10 cellular contexts compared by ENCODE assay signal in genomic region chr2:55364189-55365055, GRCh38. TPM values are rescaled to one million over a fixed set of nuclear protein-coding genes. Genes with fewer than 3 reads are reported as not detected.
DNase-seq lines count a peak whose midpoint lies in the region; TF ChIP-seq lines count a peak whose summit lies in the region.
"Had no signal": no experiment of that assay in that cellular context is flagged by ENCODE, and none has a peak within 500 bp of the region (broad histone marks: within the 10 kb centered on the region; RNA-seq: fewer than 3 reads in every experiment).

No MANE protein-coding gene starts in this region.

- no peaks in the 10 kb centered on the region for H3K4me1 ChIP-seq in mesenchymal stem cell (ENCODE audit: control insufficient read depth, insufficient read depth, low read depth, low read length)

- H3K27ac ChIP-seq in mesenchymal stem cell (ENCODE audit: low read length, poor library complexity, severe bottlenecking) = peak overlapping the region; percentile 43

- no peak overlapping the region for H2BK12ac ChIP-seq in mesenchymal stem cell (ENCODE audit: low read length in 2 of 2)

- no peak overlapping the region for H3K23ac ChIP-seq in mesenchymal stem cell (ENCODE audit: low read length in 2 of 2)

- no peaks in the 10 kb centered on the region for H3K9me3 Mint-ChIP-seq in activated T-helper 2 cell treated with anti-CD3 and anti-CD28 coated beads, Interferon-gamma antibody, Interleukin-2, Interleukin-4, amounts not matched to agents 10 μg/mL and 5 μg/mL and 100 μg/mL, durations not matched to agents 14 hours and 24 hours and 36 hours
- H3K9me3 Mint-ChIP-seq: memory B cell; stimulated activated naive CD8-positive, alpha-beta T cell treated with anti-CD3 and anti-CD28 coated beads, Interleukin-15, Interleukin-2, amounts not matched to agents 100 ng/mL and 50 ng/mL, for 24 hours had no signal

- H2AK5ac ChIP-seq in mesenchymal stem cell (ENCODE audit: low read length, severe bottlenecking) = no peak overlapping the region

- DNase-seq in AG09319 (ENCODE audit: extremely low read depth, low read depth) (peak; percentile 87), NOMO-1 (lab: John Stamatoyannopoulos, UW; ENCODE audit: unreplicated experiment in 2 of 2) (peak; percentile 31 to 46), dermis blood vessel endothelial cell (peak; percentile 93), mesenchymal stem cell (peak; percentile 15), GM19240 (ENCODE audit: insufficient read length, low spot score) (no peak), NCI-H524 (lab: John Stamatoyannopoulos, UW) (no peak), NCI-H526 treated with DMSO at 0.1 percent for 48 hours (lab: John Stamatoyannopoulos, UW) (no peak)
- DNase-seq in activated T-helper 2 cell treated with anti-CD3 and anti-CD28 coated beads, Interferon-gamma antibody, Interleukin-2, Interleukin-4, amounts not matched to agents 10 μg/mL and 5 μg/mL and 100 μg/mL, durations not matched to agents 14 hours and 24 hours and 36 hours (ENCODE audit: low spot score) = no peak

- H3K36me3 Mint-ChIP-seq in activated T-helper 2 cell treated with anti-CD3 and anti-CD28 coated beads, Interferon-gamma antibody, Interleukin-2, Interleukin-4, amounts not matched to agents 10 μg/mL and 5 μg/mL and 100 μg/mL, durations not matched to agents 14 hours and 24 hours and 36 hours (ENCODE audit: low read depth) = no peaks in the 10 kb centered on the region

- no peak overlapping the region for H3K4me3 ChIP-seq in mesenchymal stem cell (ENCODE audit: insufficient read depth in 1 of 2, low read depth in 1 of 2, low read length in 2 of 2)

- H3K4ac ChIP-seq in mesenchymal stem cell (ENCODE audit: low read depth in 1 of 2, low read length in 2 of 2) = no peak overlapping the region

- no peak for TF ChIP-seq CTCF in AG09319 (IDR thresholded peaks at IDR 0.05; ENCODE audit: low read depth, low read length)

- no peak overlapping the region for H2BK15ac ChIP-seq in mesenchymal stem cell (ENCODE audit: low read depth, poor library complexity, severe bottlenecking)

- no peak overlapping the region for H2BK120ac ChIP-seq in mesenchymal stem cell (ENCODE audit: low read depth, low read length)

- H3K18ac ChIP-seq in mesenchymal stem cell (ENCODE audit: low read depth in 1 of 2, low read length in 2 of 2) = no peak overlapping the region

- H3K9me3 ChIP-seq in mesenchymal stem cell (ENCODE audit: control insufficient read depth, low read length) = no peaks in the 10 kb centered on the region

- H3K27me3 Mint-ChIP-seq in activated T-helper 2 cell treated with anti-CD3 and anti-CD28 coated beads, Interferon-gamma antibody, Interleukin-2, Interleukin-4, amounts not matched to agents 10 μg/mL and 5 μg/mL and 100 μg/mL, durations not matched to agents 14 hours and 24 hours and 36 hours (ENCODE audit: low read depth) = no peaks in the 10 kb centered on the region
- H3K27me3 Mint-ChIP-seq: memory B cell; stimulated activated naive CD8-positive, alpha-beta T cell treated with anti-CD3 and anti-CD28 coated beads, Interleukin-15, Interleukin-2, amounts not matched to agents 100 ng/mL and 50 ng/mL, for 24 hours had no signal

- intact Hi-C loops in activated T-helper 2 cell treated with anti-CD3 and anti-CD28 coated beads, Interferon-gamma antibody, Interleukin-2, Interleukin-4, amounts not matched to agents 10 μg/mL and 5 μg/mL and 100 μg/mL, durations not matched to agents 14 hours and 24 hours and 36 hours (cut with micrococcal nuclease) = no loop called here

- WGBS in mesenchymal stem cell = 82% methylated on average over 1 of the region's 3 CpGs

- no peak overlapping the region for H3K27ac Mint-ChIP-seq in activated T-helper 2 cell treated with anti-CD3 and anti-CD28 coated beads, Interferon-gamma antibody, Interleukin-2, Interleukin-4, amounts not matched to agents 10 μg/mL and 5 μg/mL and 100 μg/mL, durations not matched to agents 14 hours and 24 hours and 36 hours
- H3K27ac Mint-ChIP-seq: memory B cell; stimulated activated naive CD8-positive, alpha-beta T cell treated with anti-CD3 and anti-CD28 coated beads, Interleukin-15, Interleukin-2, amounts not matched to agents 100 ng/mL and 50 ng/mL, for 24 hours had no signal

- no peak overlapping the region for H3K4me2 ChIP-seq in mesenchymal stem cell (ENCODE audit: low read length, poor library complexity, severe bottlenecking)

- H2BK5ac ChIP-seq in mesenchymal stem cell (ENCODE audit: low read depth, low read length, poor library complexity, severe bottlenecking) = no peak overlapping the region

- H3K9ac ChIP-seq in mesenchymal stem cell (ENCODE audit: low read length) = peak overlapping the region; percentile 69

- H3K27me3 ChIP-seq in mesenchymal stem cell (ENCODE audit: control insufficient read depth in 1 of 2, insufficient read depth in 1 of 2, low read length in 2 of 2) = no peaks in the 10 kb centered on the region

- H3K79me1 ChIP-seq in mesenchymal stem cell (replicated peaks; ENCODE audit: low read length, poor library complexity, severe bottlenecking) = peaks cover 5% of the 10 kb centered on the region

- H3K4me3 Mint-ChIP-seq in activated T-helper 2 cell treated with anti-CD3 and anti-CD28 coated beads, Interferon-gamma antibody, Interleukin-2, Interleukin-4, amounts not matched to agents 10 μg/mL and 5 μg/mL and 100 μg/mL, durations not matched to agents 14 hours and 24 hours and 36 hours (ENCODE audit: low read depth) = no peak overlapping the region
- H3K4me3 Mint-ChIP-seq: memory B cell; stimulated activated naive CD8-positive, alpha-beta T cell treated with anti-CD3 and anti-CD28 coated beads, Interleukin-15, Interleukin-2, amounts not matched to agents 100 ng/mL and 50 ng/mL, for 24 hours had no signal

- no peak overlapping the region for H4K8ac ChIP-seq in mesenchymal stem cell (ENCODE audit: low read length)

- no peaks in the 10 kb centered on the region for H3K4me1 Mint-ChIP-seq in activated T-helper 2 cell treated with anti-CD3 and anti-CD28 coated beads, Interferon-gamma antibody, Interleukin-2, Interleukin-4, amounts not matched to agents 10 μg/mL and 5 μg/mL and 100 μg/mL, durations not matched to agents 14 hours and 24 hours and 36 hours (ENCODE audit: low read depth)

- H2AFZ ChIP-seq in mesenchymal stem cell (ENCODE audit: low read depth, low read length) = no peak overlapping the region

- no peak overlapping the region for H3K14ac ChIP-seq in mesenchymal stem cell (ENCODE audit: low read length in 2 of 2)

- H4K91ac ChIP-seq in mesenchymal stem cell (ENCODE audit: low read length) = no peak overlapping the region

- H3K36me3 ChIP-seq in mesenchymal stem cell (ENCODE audit: control insufficient read depth in 1 of 2, insufficient read depth in 2 of 2, low read depth in 1 of 2, low read length in 2 of 2) = peaks cover 0 to 6% of the 10 kb centered on the region in 2 experiments

RNA-seq across cellular contexts. Expression of gene CCDC88A, which starts 55.2 kb away (rescaled TPM):
- total RNA-seq in dermis blood vessel endothelial cell = 51.6 and 75.4 TPM in 2 replicates
- 47.3 TPM for polyA plus RNA-seq in mesenchymal stem cell (2013, experiment 1 of 2)
- polyA plus RNA-seq in mesenchymal stem cell (2013, experiment 2 of 2) = 43.5 TPM
- total RNA-seq in activated T-helper 2 cell treated with anti-CD3 and anti-CD28 coated beads, Interferon-gamma antibody, Interleukin-2, Interleukin-4, amounts not matched to agents 10 μg/mL and 5 μg/mL and 100 μg/mL, durations not matched to agents 14 hours and 24 hours and 36 hours = 19.0 and 19.8 TPM in 2 replicates

Comparison
In these comparisons a context has a peak if more than half of its experiments do, and no peak if none do; other contexts are left out.
1. DNase-seq: peak in AG09319 (single experiment), NOMO-1 (2 of 2), dermis blood vessel endothelial cell (single experiment) and mesenchymal stem cell (single experiment); none in GM19240 (single experiment), NCI-H524 (0 of 2), activated T-helper 2 cell treated with anti-CD3 and anti-CD28 coated beads, Interferon-gamma antibody, Interleukin-2, Interleukin-4, amounts not matched to agents 10 μg/mL and 5 μg/mL and 100 μg/mL, durations not matched to agents 14 hours and 24 hours and 36 hours (single experiment) and NCI-H526 treated with DMSO at 0.1 percent for 48 hours (single experiment).